ENCODE assay signal across 1 cellular context in genomic region chr9:92563701-92564100, GRCh38.
TF ChIP-seq lines count a peak whose summit lies in the region.

No MANE protein-coding gene starts in this region.

TF ChIP-seq in IMR-90, 13 proteins besides CTCF, POLR2A, EP300 and RAD21:
- TF ChIP-seq RCOR1 (IDR thresholded peaks at IDR 0.05; ENCODE audit: insufficient replicate concordance, low read length) (no peak), ELK1 (IDR thresholded peaks at IDR 0.05; ENCODE audit: borderline replicate concordance, low read depth, low read length) (no peak), CHD1 (IDR thresholded peaks at IDR 0.05; ENCODE audit: low read depth, low read length) (no peak), MAFK (IDR thresholded peaks at IDR 0.05; ENCODE audit: low read depth, low read length) (no peak), CEBPB (IDR thresholded peaks at IDR 0.05; ENCODE audit: low read depth, low read length) (no peak), USF2 (IDR thresholded peaks at IDR 0.05; ENCODE audit: low read depth, low read length) (no peak), RFX5 (IDR thresholded peaks at IDR 0.05; ENCODE audit: low read depth, low read length) (no peak), BHLHE40 (IDR thresholded peaks at IDR 0.05; ENCODE audit: low read depth, low read length) (no peak), NFE2L2 (IDR thresholded peaks at IDR 0.05; ENCODE audit: low read depth, low read length) (no peak)
TF ChIP-seq in IMR-90: peak in this region for 0.
